Comparison of ENCODE assay signal across 25 cellular contexts in the genomic region with DNA sequence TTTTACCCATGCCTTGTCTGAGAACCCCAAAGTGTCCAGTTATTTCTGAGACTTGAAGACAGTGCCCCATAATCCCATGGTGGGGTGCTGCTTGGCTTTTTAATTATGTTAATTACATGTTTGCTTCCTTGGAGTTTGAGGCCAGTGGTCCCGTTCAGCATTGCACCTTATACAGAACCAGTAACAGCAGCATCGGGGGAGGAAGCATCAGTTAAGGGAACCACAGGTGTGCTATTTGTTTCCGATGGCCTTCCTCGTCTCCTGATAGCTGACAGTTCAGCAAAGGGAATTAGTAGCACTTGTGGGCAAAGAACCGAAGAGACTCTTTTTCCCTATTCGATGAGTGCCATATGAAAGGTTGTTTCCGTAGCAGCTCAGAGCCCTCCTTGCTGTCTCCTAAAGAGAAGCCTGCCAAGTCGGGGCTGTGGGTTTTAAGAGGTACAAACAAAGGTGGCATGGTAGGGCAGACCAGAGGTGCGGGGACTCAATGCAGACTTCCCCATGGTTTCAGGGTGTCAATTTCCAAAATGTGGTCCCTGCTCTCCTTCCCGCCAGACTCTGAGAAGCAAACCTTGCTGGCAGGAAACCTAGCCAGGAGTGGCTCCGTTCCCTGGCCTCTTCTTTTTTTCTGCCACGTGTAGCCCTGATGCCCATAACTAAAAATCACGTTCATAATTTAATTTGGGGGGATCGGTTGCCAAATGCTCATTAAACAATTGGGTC.
"Had no signal": no experiment of that assay in that cellular context is flagged by ENCODE, and none has a peak within 500 bp of the region (broad histone marks: within the 10 kb centered on the region; RNA-seq: fewer than 3 reads in every experiment).

No MANE protein-coding gene starts in this region.

- ATAC-seq: activated T-helper 17 cell treated with anti-CD3 and anti-CD28 coated beads, Interleukin-2, amount 50 U/mL, for 72 hours; SK-N-SH treated with all-trans-retinoic acid at 6 μM for 48 hours had no signal

- H3K27ac ChIP-seq: Peyer's patch, RWPE1, SJSA1 had no signal

- DNase-seq: activated CD4-positive, alpha-beta memory T cell treated with anti-CD3 and anti-CD28 coated beads, Interleukin-2, amount 10 ng/mL, durations not matched to agents 7 days and 5 days; activated CD4-positive, alpha-beta T cell treated with anti-CD3 and anti-CD28 coated beads, Interleukin-2, amount 10 ng/mL, durations not matched to agents 7 days and 5 days; activated CD4-positive, CD25-positive, alpha-beta regulatory T cell; activated gamma-delta T cell; activated naive CD4-positive, alpha-beta T cell treated with anti-CD3 and anti-CD28 coated beads for 36 hours; activated T-cell treated with anti-CD3 and anti-CD28 coated beads for 4 hours; activated T-cell treated with anti-CD3 and anti-CD28 coated beads, Interleukin-2, amount 50 U/mL, for 48 hours; amygdala; MG63; MV-4-11; NCI-H1092 treated with DMSO at 0.1 percent for 48 hours; NCI-H146; NCI-H187 treated with DMSO at 0.1 percent for 48 hours; NCI-H2081 treated with DMSO at 0.1 percent for 48 hours; NCI-H446; NCI-H524; Peyer's patch; SHP77; SW 1271; T-helper 9 cell had no signal

- H3K4me1 ChIP-seq: Peyer's patch had no signal

- H3K4me3 ChIP-seq: MG63, Peyer's patch, SJSA1 had no signal

- H3K36me3 ChIP-seq: MG63, Peyer's patch, SJSA1 had no signal

- H3K27me3 ChIP-seq: Peyer's patch, SJSA1 had no signal

- H3K9me3 ChIP-seq: MG63, SJSA1 had no signal

- FAIRE-seq: astrocyte had no signal
